Comparison of ENCODE assay signal across 2 cellular contexts in genomic region chr2:34815052-34815741, GRCh38.
TF ChIP-seq lines count a peak whose summit lies in the region.

No MANE protein-coding gene starts in this region.

TF ChIP-seq in HepG2, 621 proteins besides CTCF, POLR2A, EP300 and RAD21:
- no peak for TF ChIP-seq ZNF34 (CRISPR knock-in tag; IDR thresholded peaks at IDR 0.05; ENCODE audit: borderline replicate concordance)
- TF ChIP-seq ZNF790 (CRISPR knock-in tag; IDR thresholded peaks at IDR 0.05; ENCODE audit: borderline replicate concordance) = no peak
- no peak for TF ChIP-seq ZBTB10 (CRISPR knock-in tag; IDR thresholded peaks at IDR 0.05; ENCODE audit: borderline replicate concordance)

TF ChIP-seq in H1, 55 proteins besides CTCF, POLR2A, EP300 and RAD21:
- TF ChIP-seq HDAC2 (IDR thresholded peaks at IDR 0.05; ENCODE audit: borderline replicate concordance in 1 of 2, low read depth in 2 of 2, low read length in 2 of 2) (no peak), SIRT6 (IDR thresholded peaks at IDR 0.05; ENCODE audit: low read length) (no peak), USF2 (IDR thresholded peaks at IDR 0.05; ENCODE audit: low read length) (no peak), GTF2F1 (IDR thresholded peaks at IDR 0.05; ENCODE audit: borderline replicate concordance, low read depth, low read length) (no peak), EZH2 (IDR thresholded peaks at IDR 0.05; ENCODE audit: low read depth, low read length, severe bottlenecking) (no peak), PHF8 (conservative IDR thresholded peaks at IDR 0.05; ENCODE audit: low read depth, low read length) (no peak), KDM5A (IDR thresholded peaks at IDR 0.05; ENCODE audit: low read length) (no peak), JUN (IDR thresholded peaks at IDR 0.05; ENCODE audit: low read depth, low read length) (no peak), YY1 (IDR thresholded peaks at IDR 0.05; ENCODE audit: low read depth, low read length) (no peak), SP2 (IDR thresholded peaks at IDR 0.05; ENCODE audit: low read length) (no peak), TAF7 (optimal IDR thresholded peaks at IDR 0.05; ENCODE audit: borderline replicate concordance, low read depth, low read length) (no peak)
TF ChIP-seq in H1: peak in this region for 0.
